Comparison of ENCODE assay signal across 15 cellular contexts in genomic region chr1:43072314-43072713, GRCh38.
DNase-seq lines count a peak whose midpoint lies in the region; ATAC-seq and TF ChIP-seq lines count a peak whose summit lies in the region.
"Had no signal": no experiment of that assay in that cellular context is flagged by ENCODE, and none has a peak within 500 bp of the region (broad histone marks: within the 10 kb centered on the region; RNA-seq: fewer than 3 reads in every experiment).

No MANE protein-coding gene starts in this region.

- peaks cover 3% of the 10 kb centered on the region for H3K4me1 Mint-ChIP-seq in activated naive CD8-positive, alpha-beta T cell treated with anti-CD3 and anti-CD28 coated beads for 36 hours
- peaks cover 10% of the 10 kb centered on the region for H3K4me1 Mint-ChIP-seq in activated naive CD8-positive, alpha-beta T cell treated with anti-CD3 and anti-CD28 coated beads, Interleukin-2, amount 50 U/mL, for 24 hours
- peaks cover 51% of the 10 kb centered on the region for H3K4me1 Mint-ChIP-seq in mesothelial cell of epicardium
- peaks cover 30% of the 10 kb centered on the region for H3K4me1 Mint-ChIP-seq in type B pancreatic cell (ENCODE audit: unreplicated experiment)
- peaks cover 10% of the 10 kb centered on the region for H3K4me1 Mint-ChIP-seq in activated T-cell treated with anti-CD3 and anti-CD28 coated beads, Interleukin-2, amount 50 U/mL, for 4 hours (ENCODE audit: low read depth)

- peaks cover 25% of the 10 kb centered on the region for H3K4me1 ChIP-seq in body of pancreas
- H3K4me1 ChIP-seq: SJCRH30 had no signal

- no peaks in the 10 kb centered on the region for H3K27me3 Mint-ChIP-seq in activated naive CD8-positive, alpha-beta T cell treated with anti-CD3 and anti-CD28 coated beads for 36 hours
- H3K27me3 Mint-ChIP-seq in activated naive CD8-positive, alpha-beta T cell treated with anti-CD3 and anti-CD28 coated beads, Interleukin-2, amount 50 U/mL, for 24 hours = no peaks in the 10 kb centered on the region
- H3K27me3 Mint-ChIP-seq in mesothelial cell of epicardium (ENCODE audit: low read depth) (no peaks in the 10 kb centered on the region), type B pancreatic cell (no peaks in the 10 kb centered on the region)
- H3K27me3 Mint-ChIP-seq in activated T-cell treated with anti-CD3 and anti-CD28 coated beads, Interleukin-2, amount 50 U/mL, for 4 hours (ENCODE audit: low read depth) = no peaks in the 10 kb centered on the region
- H3K27me3 Mint-ChIP-seq: CD8-positive, alpha-beta memory T cell had no signal

- no peak for TF ChIP-seq CTCF in mesothelial cell of epicardium (IDR thresholded peaks at IDR 0.05; ENCODE audit: unreplicated experiment)
- no peak for TF ChIP-seq CTCF in type B pancreatic cell (conservative IDR thresholded peaks at IDR 0.05)
- TF ChIP-seq CTCF in body of pancreas (IDR thresholded peaks at IDR 0.05) = no peak

- TF ChIP-seq POLR2A in body of pancreas (IDR thresholded peaks at IDR 0.05) = no peak

- intact Hi-C loops in body of pancreas (cut with DNase I) = loop anchor here (5.0 kb wide), 1 partner anchor 160 kb away; no protein-coding TSS in a partner anchor

- no peaks in the 10 kb centered on the region for H3K9me3 ChIP-seq in body of pancreas
- H3K9me3 ChIP-seq: SJCRH30 had no signal

- peak overlapping the region; percentile 12 for H3K27ac Mint-ChIP-seq in activated naive CD8-positive, alpha-beta T cell treated with anti-CD3 and anti-CD28 coated beads for 36 hours
- H3K27ac Mint-ChIP-seq in activated naive CD8-positive, alpha-beta T cell treated with anti-CD3 and anti-CD28 coated beads, Interleukin-2, amount 50 U/mL, for 24 hours = no peak overlapping the region
- H3K27ac Mint-ChIP-seq in mesothelial cell of epicardium (peak overlapping the region; percentile 73), type B pancreatic cell (peak overlapping the region; percentile 62)

- no peak overlapping the region for H3K4me3 ChIP-seq in body of pancreas
- H3K4me3 ChIP-seq: SJCRH30 had no signal

- no peak for ATAC-seq in activated naive CD8-positive, alpha-beta T cell treated with anti-CD3 and anti-CD28 coated beads, Interleukin-2, amount 50 U/mL, for 24 hours
- no peak for ATAC-seq in body of pancreas
- ATAC-seq in activated T-cell treated with anti-CD3 and anti-CD28 coated beads, Interleukin-2, amount 50 U/mL, for 4 hours = no peak

- H3K9me3 Mint-ChIP-seq in activated naive CD8-positive, alpha-beta T cell treated with anti-CD3 and anti-CD28 coated beads for 36 hours = no peaks in the 10 kb centered on the region
- no peaks in the 10 kb centered on the region for H3K9me3 Mint-ChIP-seq in activated naive CD8-positive, alpha-beta T cell treated with anti-CD3 and anti-CD28 coated beads, Interleukin-2, amount 50 U/mL, for 24 hours
- H3K9me3 Mint-ChIP-seq in mesothelial cell of epicardium (no peaks in the 10 kb centered on the region), type B pancreatic cell (no peaks in the 10 kb centered on the region)
- no peaks in the 10 kb centered on the region for H3K9me3 Mint-ChIP-seq in activated T-cell treated with anti-CD3 and anti-CD28 coated beads, Interleukin-2, amount 50 U/mL, for 4 hours
- H3K9me3 Mint-ChIP-seq: CD8-positive, alpha-beta memory T cell; H9 had no signal

- H3K4me3 Mint-ChIP-seq in activated naive CD8-positive, alpha-beta T cell treated with anti-CD3 and anti-CD28 coated beads for 36 hours = no peak overlapping the region
- no peak overlapping the region for H3K4me3 Mint-ChIP-seq in activated naive CD8-positive, alpha-beta T cell treated with anti-CD3 and anti-CD28 coated beads, Interleukin-2, amount 50 U/mL, for 24 hours
- no peak overlapping the region for H3K4me3 Mint-ChIP-seq in mesothelial cell of epicardium
- H3K4me3 Mint-ChIP-seq in type B pancreatic cell = no peak overlapping the region
- H3K4me3 Mint-ChIP-seq in activated T-cell treated with anti-CD3 and anti-CD28 coated beads, Interleukin-2, amount 50 U/mL, for 4 hours = no peak overlapping the region
- H3K4me3 Mint-ChIP-seq: CD8-positive, alpha-beta memory T cell; H9 had no signal

- no peaks in the 10 kb centered on the region for H3K36me3 Mint-ChIP-seq in activated naive CD8-positive, alpha-beta T cell treated with anti-CD3 and anti-CD28 coated beads for 36 hours
- no peaks in the 10 kb centered on the region for H3K36me3 Mint-ChIP-seq in activated naive CD8-positive, alpha-beta T cell treated with anti-CD3 and anti-CD28 coated beads, Interleukin-2, amount 50 U/mL, for 24 hours (ENCODE audit: low read depth)
- no peaks in the 10 kb centered on the region for H3K36me3 Mint-ChIP-seq in mesothelial cell of epicardium
- no peaks in the 10 kb centered on the region for H3K36me3 Mint-ChIP-seq in type B pancreatic cell
- H3K36me3 Mint-ChIP-seq in activated T-cell treated with anti-CD3 and anti-CD28 coated beads, Interleukin-2, amount 50 U/mL, for 4 hours (ENCODE audit: insufficient read depth) = no peaks in the 10 kb centered on the region
- H3K36me3 Mint-ChIP-seq: CD8-positive, alpha-beta memory T cell had no signal

- 66 to 75% methylated on average over 4 of the region's 4 CpGs for WGBS in body of pancreas, 2 donors

- no peaks in the 10 kb centered on the region for H3K27me3 ChIP-seq in body of pancreas
- H3K27me3 ChIP-seq: SJCRH30 had no signal

- no peak for DNase-seq in activated naive CD8-positive, alpha-beta T cell treated with anti-CD3 and anti-CD28 coated beads for 36 hours
- DNase-seq in activated naive CD8-positive, alpha-beta T cell treated with anti-CD3 and anti-CD28 coated beads, Interleukin-2, amount 50 U/mL, for 24 hours = no peak
- DNase-seq in SW480 (ENCODE audit: low spot score) (peak; percentile 52), mesothelial cell of epicardium (ENCODE audit: low spot score in 2 of 2, unreplicated experiment in 2 of 2) (no peak), type B pancreatic cell (ENCODE audit: extremely low spot score, unreplicated experiment) (no peak), body of pancreas (no peak), OCI-M1 (lab: John Stamatoyannopoulos, UW) (no peak)
- DNase-seq in activated T-cell treated with anti-CD3 and anti-CD28 coated beads, Interleukin-2, amount 50 U/mL, for 4 hours = no peak
- DNase-seq: CD8-positive, alpha-beta memory T cell; DMS79; H9; NCI-H1105; NCI-H2081; NCI-H510A treated with DMSO at 0.1 percent for 48 hours; SJCRH30 had no signal

- no peak overlapping the region for H3K27ac ChIP-seq in body of pancreas
- H3K27ac ChIP-seq: SJCRH30 had no signal

- H3K36me3 ChIP-seq in body of pancreas (replicated peaks in 1 of 2; ENCODE audit: insufficient read depth in 1 of 2, low read depth in 2 of 2) = no peaks in the 10 kb centered on the region
- H3K36me3 ChIP-seq: SJCRH30 had no signal
